In genomic region chr2:32010670-32011565, GRCh38 we compare ENCODE assay signal across 8 cellular contexts. TPM values are rescaled to one million over a fixed set of nuclear protein-coding genes. Genes with fewer than 3 reads are reported as not detected.
DNase-seq lines count a peak whose midpoint lies in the region; FAIRE-seq and TF ChIP-seq lines count a peak whose summit lies in the region.

Gene MEMO1 (minus strand): TSS chr2:32011008. CDS start chr2:32010247, 761 bp downstream.

- H3K23ac ChIP-seq in neuronal stem cell (ENCODE audit: low read depth, low read length, poor library complexity) = peak within 1 kb of the TSS; percentile 98

- WGBS in neuronal stem cell (ENCODE audit: extremely low coverage in 2 of 2, insufficient read length in 2 of 2, insufficient replicate concordance in 1 of 2), 2 donors = no CpG with 5 or more reads among the region's 58 CpGs

- peak within 1 kb of the TSS; percentile 97 for H3K14ac ChIP-seq in neuronal stem cell (ENCODE audit: low read length)

- H3K9me3 Mint-ChIP-seq in HFFc6 = no peaks in the 10 kb centered on the region

- H3K27ac Mint-ChIP-seq in HFFc6 = peak within 1 kb of the TSS; percentile 85

- peak within 1 kb of the TSS; percentile 90 for H2BK5ac ChIP-seq in neuronal stem cell (ENCODE audit: low read length)

- peak within 1 kb of the TSS; percentile 91 for H3K4me2 ChIP-seq in neuronal stem cell (ENCODE audit: insufficient read depth, low read length, poor library complexity, severe bottlenecking)

- FAIRE-seq in frontal cortex (lab: Jason Lieb, UNC) = no peak

- H3K4me3 ChIP-seq in GM08714 (ENCODE audit: low read length) = peak within 1 kb of the TSS; percentile 90
- peak within 1 kb of the TSS; percentile 64 to 92 for H3K4me3 ChIP-seq in neuronal stem cell (ENCODE audit: low read length in 2 of 2)
- peak within 1 kb of the TSS; percentile 79 to 96 (median 83) for H3K4me3 ChIP-seq in subcutaneous abdominal adipose tissue (ENCODE audit: low read depth in 1 of 5, low read length in 5 of 5)

- H3K9ac ChIP-seq in neuronal stem cell (ENCODE audit: low read depth, low read length, poor library complexity) (peak within 1 kb of the TSS; percentile 97), subcutaneous abdominal adipose tissue (ENCODE audit: low read length in 5 of 5) (peak within 1 kb of the TSS; percentile 62 to 89 (median 81))

- H2BK15ac ChIP-seq in neuronal stem cell (ENCODE audit: low read length) = no peak within 1 kb of the TSS

- no peak within 1 kb of the TSS for H2BK12ac ChIP-seq in neuronal stem cell (ENCODE audit: low read length)

- H3K18ac ChIP-seq in neuronal stem cell (ENCODE audit: low read length) = peak within 1 kb of the TSS; percentile 91

- H2BK120ac ChIP-seq in neuronal stem cell (ENCODE audit: low read depth, low read length) = no peak within 1 kb of the TSS

- H3K4me3 Mint-ChIP-seq in HFFc6 = peak within 1 kb of the TSS; percentile 87

- DNase-seq in HFFc6 (peak; percentile 92), NAMALWA (ENCODE audit: low spot score) (peak; percentile 96), SK-MEL-5 (ENCODE audit: low read depth, low spot score) (peak; percentile 96), frontal cortex (ENCODE audit: low spot score in 2 of 2) (peak; percentile 87 to 88), neuronal stem cell (ENCODE audit: low spot score) (peak; percentile 90)
- DNase-seq in activated naive CD4-positive, alpha-beta T cell treated with Interleukin-2 at 50 U/mL for 16 hours = peak; percentile 93

- H3K9me3 ChIP-seq in neuronal stem cell (replicated peaks in 1 of 2; ENCODE audit: control insufficient read depth in 2 of 2, insufficient read depth in 1 of 2, low read depth in 1 of 2, low read length in 2 of 2) (no peaks in the 10 kb centered on the region), subcutaneous abdominal adipose tissue (ENCODE audit: control insufficient read depth in 5 of 5, low read length in 5 of 5) (no peaks in the 10 kb centered on the region)

- H3K27me3 Mint-ChIP-seq in HFFc6 (ENCODE audit: insufficient read depth) = no peaks in the 10 kb centered on the region

- no peak within 1 kb of the TSS for H2AK5ac ChIP-seq in neuronal stem cell (ENCODE audit: low read depth, low read length)

- H3K36me3 Mint-ChIP-seq in HFFc6 (ENCODE audit: low read depth) = no peaks in the 10 kb centered on the region

- H3K27me3 ChIP-seq in neuronal stem cell (ENCODE audit: control insufficient read depth in 3 of 3, insufficient read depth in 3 of 3, low read depth in 1 of 3, low read length in 3 of 3) = no peaks in the 10 kb centered on the region
- no peaks in the 10 kb centered on the region for H3K27me3 ChIP-seq in subcutaneous abdominal adipose tissue (ENCODE audit: control insufficient read depth in 5 of 5, insufficient read depth in 4 of 5, low read length in 5 of 5)

- H3K4ac ChIP-seq in neuronal stem cell (ENCODE audit: low read length) = peak within 1 kb of the TSS; percentile 53

- H3K27ac ChIP-seq in neuronal stem cell (replicated peaks; ENCODE audit: low read length) = peak within 1 kb of the TSS; percentile 99
- H3K27ac ChIP-seq in subcutaneous abdominal adipose tissue (ENCODE audit: low read depth, low read length) = peak within 1 kb of the TSS; percentile 82

- H3K36me3 ChIP-seq in neuronal stem cell (replicated peaks in 1 of 2; ENCODE audit: control insufficient read depth in 2 of 2, insufficient read depth in 2 of 2, low read length in 2 of 2) (peaks cover 0 to 6% of the 10 kb centered on the region in 2 donors), subcutaneous abdominal adipose tissue (ENCODE audit: control insufficient read depth in 5 of 5, insufficient read depth in 5 of 5, low read length in 5 of 5) (peaks cover 0 to 4% (median 0%) of the 10 kb centered on the region in 5 donors)

- H2AFZ ChIP-seq in neuronal stem cell (ENCODE audit: low read length) = peak within 1 kb of the TSS; percentile 87

- no peak for TF ChIP-seq CTCF in HFFc6 (IDR thresholded peaks at IDR 0.05)

- in situ Hi-C loops in SK-MEL-5 (cut with HindIII; ENCODE audit: low pct_unique_long_range_greater_than_20kb, low sequenced_read_pairs) = no loop called here

- H3K79me1 ChIP-seq in neuronal stem cell (ENCODE audit: low read depth, low read length) = peaks cover 3% of the 10 kb centered on the region

- peaks cover 43% of the 10 kb centered on the region for H3K4me1 Mint-ChIP-seq in HFFc6 (ENCODE audit: low read depth)

- H4K8ac ChIP-seq in neuronal stem cell (ENCODE audit: low read depth, low read length) = no peak within 1 kb of the TSS

- H4K91ac ChIP-seq in neuronal stem cell (ENCODE audit: low read depth, low read length, poor library complexity) = peak within 1 kb of the TSS; percentile 85

- H3K4me1 ChIP-seq in neuronal stem cell (ENCODE audit: control insufficient read depth in 2 of 2, insufficient read depth in 1 of 2, low read depth in 1 of 2, low read length in 2 of 2) (peaks cover 0 to 2% of the 10 kb centered on the region in 2 donors), subcutaneous abdominal adipose tissue (ENCODE audit: control insufficient read depth in 5 of 5, insufficient read depth in 5 of 5, low read length in 5 of 5) (peaks cover 0 to 27% (median 24%) of the 10 kb centered on the region in 5 donors)

RNA-seq across cellular contexts. Expression of gene MEMO1, which starts in this region (rescaled TPM):
- 10 to 100 TPM; 43.6 to 61.3 (median 55.1) TPM for total RNA-seq in HFFc6 (2021; fragmentation: NEBNext Ultra II Directional; extraction: Animal tissue kit (Norgen Biotek cat#: 25700))
- total RNA-seq in SK-MEL-5 (2014; rRNA removed; shearing (Covaris generic)) = 52.9 and 56.2 TPM in 2 replicates
- 56.0 and 72.3 TPM in 2 replicates for polyA plus RNA-seq in SK-MEL-5 (2015; cell fraction: cytosol; rRNA removed)
- 43.0 and 44.7 TPM in 2 replicates for polyA plus RNA-seq in SK-MEL-5 (2015; cell fraction: nucleus; rRNA removed)
- 77.9 TPM for total RNA-seq in frontal cortex
- 24.6 TPM for polyA plus RNA-seq in neuronal stem cell (2013, experiment 1 of 2)
- 24.7 TPM for polyA plus RNA-seq in neuronal stem cell (2013, experiment 2 of 2)

Comparison
In these comparisons a context has a peak if more than half of its experiments do, and no peak if none do; other contexts are left out.
1. Peak in every context shown above with its lines: DNase-seq, H3K4me3 ChIP-seq and H3K27ac ChIP-seq.